ENCODE assay signal across 8 cellular contexts in genomic region chr3:177589921-177590336, GRCh38.
DNase-seq lines count a peak whose midpoint lies in the region; ATAC-seq and TF ChIP-seq lines count a peak whose summit lies in the region.

No MANE protein-coding gene starts in this region.

- H3K27ac Mint-ChIP-seq in Calu3 (ENCODE audit: unreplicated experiment), result peak overlapping the region; percentile 76

- no TSS peak for BruUV-seq in Calu3 (replicated peaks; lab: Mats Ljungman, UMichigan)

- intact Hi-C loops in Calu3 (cut with micrococcal nuclease; ENCODE audit: unreplicated experiment), result loop anchor here (2.0 kb wide), 1 partner anchor 29 kb away; no protein-coding TSS in a partner anchor
- intact Hi-C loops in left ventricle myocardium superior (cut with micrococcal nuclease), result no loop called here

- ATAC-seq in GM19468 (IDR thresholded peaks at IDR 0.05; ENCODE audit: extremely low read depth, unreplicated experiment) (peak; percentile 62), HG03460 (IDR thresholded peaks at IDR 0.05; ENCODE audit: unreplicated experiment) (peak; percentile 50), left ventricle myocardium superior (peak; percentile 36), GM19328 (IDR thresholded peaks at IDR 0.05; ENCODE audit: unreplicated experiment) (no peak)

- H3K9me3 Mint-ChIP-seq in Calu3 (ENCODE audit: low read depth, unreplicated experiment), result peaks cover 5% of the 10 kb centered on the region

- no peaks in the 10 kb centered on the region for H3K27me3 Mint-ChIP-seq in Calu3 (ENCODE audit: unreplicated experiment)

- peaks cover 5% of the 10 kb centered on the region for H3K36me3 Mint-ChIP-seq in Calu3 (ENCODE audit: insufficient read depth, unreplicated experiment)

- TF ChIP-seq CTCF in Calu3 (IDR thresholded peaks at IDR 0.05; ENCODE audit: unreplicated experiment), result no peak

- peaks cover 52% of the 10 kb centered on the region for H3K4me1 Mint-ChIP-seq in Calu3 (ENCODE audit: low read depth, unreplicated experiment)

- DNase-seq in Calu3, result peak; percentile 50
- peak; percentile 38 to 60 for DNase-seq in SHP77 (lab: John Stamatoyannopoulos, UW)
- no peak for DNase-seq in left ventricle myocardium superior
- DNase-seq in midbrain (lab: John Stamatoyannopoulos, UW), result no peak
- DNase-seq in NCI-H524 (lab: John Stamatoyannopoulos, UW), result no peak

- peak overlapping the region; percentile 25 for H3K4me3 Mint-ChIP-seq in Calu3 (ENCODE audit: low read depth, unreplicated experiment)

- CTCF ChIA-PET in Calu3 (lab: Charles Lee), result interaction anchor here (0.5 to 3.7 kb wide), 11 partner anchors 9 to 1313 kb away, joined by 3 to 19 read pairs (median 5); no protein-coding TSS in a partner anchor

Comparison
In these comparisons a context has a peak if more than half of its experiments do, and no peak if none do; other contexts are left out.
1. DNase-seq: peak in Calu3 (single experiment) and SHP77 (2 of 2); none in left ventricle myocardium superior (single experiment), midbrain (single experiment) and NCI-H524 (0 of 2).